30 cellular contexts compared by ENCODE assay signal in genomic region chr3:137065381-137065780, GRCh38.
DNase-seq lines count a peak whose midpoint lies in the region; ATAC-seq, FAIRE-seq and TF ChIP-seq lines count a peak whose summit lies in the region.
"Had no signal": no experiment of that assay in that cellular context is flagged by ENCODE, and none has a peak within 500 bp of the region (broad histone marks: within the 10 kb centered on the region; RNA-seq: fewer than 3 reads in every experiment).

No MANE protein-coding gene starts in this region.

- no peaks in the 10 kb centered on the region for H4K20me1 ChIP-seq in HepG2 (ENCODE audit: insufficient read depth, low read length)
- H4K20me1 ChIP-seq in mammary epithelial cell (ENCODE audit: insufficient read depth, low read length): no peaks in the 10 kb centered on the region

- H3K9me3 ChIP-seq in HepG2 (ENCODE audit: low read length) (no peaks in the 10 kb centered on the region), right lobe of liver (no peaks in the 10 kb centered on the region), mammary epithelial cell (replicated peaks; ENCODE audit: insufficient read depth, low read length) (no peaks in the 10 kb centered on the region), iPS DF 6.9 (ENCODE audit: control insufficient read depth, insufficient read depth, low read length) (no peaks in the 10 kb centered on the region), ascending aorta (peaks cover 0 to 4% of the 10 kb centered on the region in 2 donors)
- no peaks in the 10 kb centered on the region for H3K9me3 ChIP-seq in effector memory CD4-positive, alpha-beta T cell (ENCODE audit: control insufficient read depth, low read length)
- H3K9me3 ChIP-seq: left ventricle myocardium inferior, psoas muscle, thoracic aorta, vagina had no signal

- dilution Hi-C loops in mammary epithelial cell (cut with HindIII; ENCODE audit: low sequenced_read_pairs): no loop called here

- ATAC-seq in HepG2 (peak; percentile 25; the same call in 1 of the 3 replicates), right lobe of liver (no peak)
- ATAC-seq in stimulated activated naive CD8-positive, alpha-beta T cell treated with anti-CD3 and anti-CD28 coated beads, Interleukin-15, Interleukin-2, amounts not matched to agents 100 U/mL and 50 U/mL, for 24 hours: no peak
- ATAC-seq: naive thymus-derived CD4-positive, alpha-beta T cell; psoas muscle had no signal

- TF ChIP-seq EP300 in HepG2 (IDR thresholded peaks at IDR 0.05; ENCODE audit: low read depth in 2 of 2, low read length in 2 of 2) (no peak), HepG2 (CRISPR knock-in tag; IDR thresholded peaks at IDR 0.05; ENCODE audit: borderline replicate concordance) (no peak)

- H3K79me2 ChIP-seq in HepG2 (ENCODE audit: insufficient read depth, low read length) (no peaks in the 10 kb centered on the region), mammary epithelial cell (ENCODE audit: insufficient read depth, low read length) (no peaks in the 10 kb centered on the region)

- H2AFZ ChIP-seq in HepG2 (ENCODE audit: low read length): no peak overlapping the region
- peak overlapping the region; percentile 27 for H2AFZ ChIP-seq in mammary epithelial cell (ENCODE audit: low read depth, low read length)

- TF ChIP-seq CTCF in HepG2 (CRISPR knock-in tag; IDR thresholded peaks at IDR 0.05) (no peak), right lobe of liver (IDR thresholded peaks at IDR 0.05) (no peak), mammary epithelial cell (conservative IDR thresholded peaks at IDR 0.05 in 1 of 2, IDR thresholded peaks at IDR 0.05 in 1 of 2; ENCODE audit: extremely low read depth in 1 of 2, insufficient read depth in 1 of 2, low read depth in 1 of 2, low read length in 2 of 2) (no peak), ascending aorta (IDR thresholded peaks at IDR 0.05) (no peak)

- no peaks in the 10 kb centered on the region for H3K4me1 ChIP-seq in HepG2 (ENCODE audit: insufficient read depth, low read length)
- no peaks in the 10 kb centered on the region for H3K4me1 ChIP-seq in right lobe of liver
- no peaks in the 10 kb centered on the region for H3K4me1 ChIP-seq in mammary epithelial cell (ENCODE audit: insufficient read depth, low read length)
- peaks cover 5% of the 10 kb centered on the region; the same call in 1 of the 2 replicates for H3K4me1 ChIP-seq in iPS DF 6.9 (ENCODE audit: control insufficient read depth, insufficient read depth, low read length)
- no peaks in the 10 kb centered on the region for H3K4me1 ChIP-seq in effector memory CD4-positive, alpha-beta T cell (ENCODE audit: control insufficient read depth, insufficient read depth, low read length, poor library complexity, severe bottlenecking)
- H3K4me1 ChIP-seq in ascending aorta: no peaks in the 10 kb centered on the region
- H3K4me1 ChIP-seq: left ventricle myocardium inferior, psoas muscle, vagina had no signal

- BruUV-seq in HepG2 (replicated peaks; lab: Mats Ljungman, UMichigan) (no TSS peak), mammary epithelial cell (replicated peaks; lab: Mats Ljungman, UMichigan) (no TSS peak)

- H3K36me3 ChIP-seq in HepG2 (replicated peaks in 1 of 2; ENCODE audit: control insufficient read depth in 1 of 2, insufficient read depth in 2 of 2, low read length in 2 of 2) (no peaks in the 10 kb centered on the region), right lobe of liver (no peaks in the 10 kb centered on the region), mammary epithelial cell (ENCODE audit: insufficient read depth, low read length) (no peaks in the 10 kb centered on the region), iPS DF 6.9 (ENCODE audit: control insufficient read depth, insufficient read depth, low read length) (no peaks in the 10 kb centered on the region), ascending aorta (no peaks in the 10 kb centered on the region)
- no peaks in the 10 kb centered on the region for H3K36me3 ChIP-seq in effector memory CD4-positive, alpha-beta T cell (ENCODE audit: control insufficient read depth, insufficient read depth, low read length)
- H3K36me3 ChIP-seq: left ventricle myocardium inferior, thoracic aorta, vagina had no signal

- TF ChIP-seq POLR2A in HepG2 (IDR thresholded peaks at IDR 0.05; ENCODE audit: insufficient read depth in 1 of 2, low read depth in 2 of 2, low read length in 2 of 2) (no peak), right lobe of liver (IDR thresholded peaks at IDR 0.05) (no peak)

- CTCF ChIA-PET in HepG2 (lab: Yijun Ruan, JAX; ENCODE audit: low intra/inter-chr PET ratio, low total read pairs): no interaction called here
- CTCF ChIA-PET in mammary epithelial cell (lab: Charles Lee; ENCODE audit: low non-redundant PET): no interaction called here

- TF ChIP-seq RAD21 in HepG2 (CRISPR knock-in tag; IDR thresholded peaks at IDR 0.05): no peak

- H3K27ac ChIP-seq in HepG2 (ENCODE audit: extremely low read length, insufficient read depth, low read length) (no peak overlapping the region), right lobe of liver (no peak overlapping the region), mammary epithelial cell (ENCODE audit: insufficient read depth, low read depth, low read length) (no peak overlapping the region), iPS DF 6.9 (ENCODE audit: low read length) (no peak overlapping the region), ascending aorta (no peak overlapping the region)
- no peak overlapping the region for H3K27ac ChIP-seq in effector memory CD4-positive, alpha-beta T cell (ENCODE audit: insufficient read depth, low read length, poor library complexity, severe bottlenecking)
- H3K27ac ChIP-seq: KMS-11, left ventricle myocardium inferior, psoas muscle, thoracic aorta, vagina, VCaP had no signal

- no peak for FAIRE-seq in HepG2 (lab: Jason Lieb, UNC)
- FAIRE-seq: GM19239, HTR-8/SVneo had no signal

- DNase-seq in HepG2 (ENCODE audit: low spot score) (no peak), right lobe of liver (no peak), mammary epithelial cell (no peak), iPS DF 6.9 (ENCODE audit: low read depth, low spot score) (peak; percentile 43), activated gamma-delta T cell (lab: John Stamatoyannopoulos, UW) (no peak), ascending aorta (ENCODE audit: low spot score in 2 of 2) (no peak)
- no peak for DNase-seq in stimulated activated naive CD8-positive, alpha-beta T cell treated with anti-CD3 and anti-CD28 coated beads, Interleukin-15, Interleukin-2, amounts not matched to agents 100 U/mL and 50 U/mL, for 24 hours
- no peak for DNase-seq in effector memory CD4-positive, alpha-beta T cell
- DNase-seq: activated CD4-positive, alpha-beta T cell treated with anti-CD3 and anti-CD28 coated beads, Interleukin-2, amount 10 ng/mL, durations not matched to agents 24 days and 14 days; activated effector memory CD4-positive, alpha-beta T cell treated with anti-CD3 and anti-CD28 coated beads, Interleukin-2, amount 50 U/mL, for 16 hours; activated naive CD8-positive, alpha-beta T cell treated with anti-CD3 and anti-CD28 coated beads, Interleukin-2, amount 10 ng/mL, durations not matched to agents 7 days and 5 days; activated T-cell treated with anti-CD3 and anti-CD28 coated beads, Interleukin-2, amount 50 U/mL, for 1 hour; CD4-positive, alpha-beta T cell; dermis blood vessel endothelial cell; DMS 273 treated with DMSO at 0.1 percent for 48 hours; immature natural killer cell; left ventricle myocardium inferior; naive thymus-derived CD4-positive, alpha-beta T cell; NCI-H146; NCI-H510A; occipital lobe; OCI-M1; psoas muscle; Right ventricle myocardium superior had no signal

- H3K4me3 ChIP-seq in HepG2 (replicated peaks in 1 of 3; ENCODE audit: insufficient read depth in 1 of 3, low read depth in 2 of 3, low read length in 3 of 3) (no peak overlapping the region), right lobe of liver (no peak overlapping the region), mammary epithelial cell (replicated peaks in 1 of 3; ENCODE audit: insufficient read depth in 1 of 3, low read depth in 2 of 3, low read length in 3 of 3) (no peak overlapping the region), iPS DF 6.9 (ENCODE audit: low read length) (no peak overlapping the region), ascending aorta (no peak overlapping the region)
- H3K4me3 ChIP-seq in effector memory CD4-positive, alpha-beta T cell (ENCODE audit: insufficient read depth, low read depth, low read length, poor library complexity, severe bottlenecking): no peak overlapping the region
- H3K4me3 ChIP-seq: left ventricle myocardium inferior, psoas muscle, thoracic aorta, vagina had no signal

- POLR2A ChIA-PET in HepG2 (lab: Yijun Ruan, JAX): no interaction called here

- H3K27me3 ChIP-seq in HepG2 (ENCODE audit: control insufficient read depth in 1 of 2, insufficient read depth in 2 of 2, low read length in 2 of 2) (peaks cover 0 to 14% of the 10 kb centered on the region in 2 experiments; a peak in 3 of 5 replicates), right lobe of liver (no peaks in the 10 kb centered on the region), mammary epithelial cell (ENCODE audit: insufficient read depth, low read length) (no peaks in the 10 kb centered on the region), iPS DF 6.9 (ENCODE audit: control insufficient read depth, insufficient read depth, low read length) (peaks cover 3% of the 10 kb centered on the region; the same call in 1 of the 2 replicates), ascending aorta (no peaks in the 10 kb centered on the region)
- no peaks in the 10 kb centered on the region for H3K27me3 ChIP-seq in effector memory CD4-positive, alpha-beta T cell (replicated peaks; ENCODE audit: control insufficient read depth, insufficient read depth, low read length, poor library complexity, severe bottlenecking)
- H3K27me3 ChIP-seq: vagina had no signal

- 0% methylated on average over 1 of the region's 1 CpG for WGBS in HepG2 (ENCODE audit: low lambda C conversion rate)
- 63% methylated on average over 1 of the region's 1 CpG for WGBS in right lobe of liver (ENCODE audit: insufficient coverage, low coverage, low lambda C conversion rate, missing lambda C conversion rate)
- 64% methylated on average over 1 of the region's 1 CpG for WGBS in mammary epithelial cell (ENCODE audit: low coverage, missing lambda C conversion rate)
- whole genome bisulfite sequencing in iPS DF 6.9 (ENCODE audit: insufficient coverage, insufficient read length): no CpG with 5 or more reads among the region's 1 CpG

- H3K4me2 ChIP-seq in HepG2 (ENCODE audit: low read depth, low read length) (no peak overlapping the region), mammary epithelial cell (ENCODE audit: insufficient read depth, low read depth, low read length) (no peak overlapping the region)
- H3K4me2 ChIP-seq: KMS-11 had no signal

- H3K9ac ChIP-seq in HepG2 (ENCODE audit: insufficient read depth, low read depth, low read length) (no peak overlapping the region), mammary epithelial cell (ENCODE audit: insufficient read depth, low read length) (no peak overlapping the region)
- H3K9ac ChIP-seq: KMS-11 had no signal

- in situ Hi-C loops in HepG2 (cut with HindIII; ENCODE audit: extremely low pct_ligation_motif_present, low pct_unique_long_range_greater_than_20kb) (no loop called here), mammary epithelial cell (cut with MboI; ENCODE audit: low sequenced_read_pairs in 2 of 2) (no loop called here)

- intact Hi-C loops in HepG2 (cut with micrococcal nuclease; ENCODE audit: unreplicated experiment): no loop called here
- intact Hi-C loops in right lobe of liver (cut with DNase I): no loop called here
- intact Hi-C loops in mammary epithelial cell (cut with micrococcal nuclease): no loop called here
- intact Hi-C loops in ascending aorta (cut with DNase I): no loop called here
